ENCODE assay signal across 1 cellular context in genomic region chr16:57946181-57946801, GRCh38.
TF ChIP-seq lines count a peak whose summit lies in the region.

No MANE protein-coding gene starts in this region.

TF ChIP-seq in GM23338, 12 proteins besides CTCF, POLR2A, EP300 and RAD21 (continued from another document):
- TF ChIP-seq ZNF462 (CRISPR knock-in tag; IDR thresholded peaks at IDR 0.05) (no peak), ZNF331 (CRISPR knock-in tag; IDR thresholded peaks at IDR 0.05; ENCODE audit: low read depth) (no peak), REST (IDR thresholded peaks at IDR 0.05; ENCODE audit: unreplicated experiment) (no peak), EZH2phosphoT487 (IDR thresholded peaks at IDR 0.05; ENCODE audit: unreplicated experiment) (no peak)
